ENCODE assay signal across 10 cellular contexts in genomic region chr7:50379082-50379481, GRCh38.
DNase-seq lines count a peak whose midpoint lies in the region; ATAC-seq, FAIRE-seq and TF ChIP-seq lines count a peak whose summit lies in the region.
"Had no signal": no experiment of that assay in that cellular context is flagged by ENCODE, and none has a peak within 500 bp of the region (broad histone marks: within the 10 kb centered on the region; RNA-seq: fewer than 3 reads in every experiment).

No MANE protein-coding gene starts in this region.

- H3K36me3 Mint-ChIP-seq in activated CD4-positive, alpha-beta T cell treated with anti-CD3 and anti-CD28 coated beads, Interleukin-2, amount 10 ng/mL, durations not matched to agents 24 days and 14 days (ENCODE audit: low read depth), result peaks cover 90% of the 10 kb centered on the region
- peaks cover 47 to 79% of the 10 kb centered on the region in 2 donors for H3K36me3 Mint-ChIP-seq in stimulated activated naive B cell treated with anti-CD40 and anti-IgM and Interleukin-4, amounts not matched to agents 10 μg/mL and 1 μg/mL and 100 μg/mL, for 72 hours

- POLR2A ChIA-PET in endothelial cell of umbilical vein (lab: Charles Lee), result no interaction called here

- H3K9me3 ChIP-seq in OCI-LY1 (ENCODE audit: low read length) (no peaks in the 10 kb centered on the region), endothelial cell of umbilical vein (replicated peaks; ENCODE audit: control insufficient read depth, insufficient read depth, low read length) (no peaks in the 10 kb centered on the region), mucosa of descending colon (no peaks in the 10 kb centered on the region), stomach (no peaks in the 10 kb centered on the region)

- H4K20me1 ChIP-seq in OCI-LY1 (ENCODE audit: insufficient read depth, low read length), result no peaks in the 10 kb centered on the region
- no peaks in the 10 kb centered on the region for H4K20me1 ChIP-seq in endothelial cell of umbilical vein (replicated peaks; ENCODE audit: control insufficient read depth, extremely low read depth, insufficient read depth, low read length)

- DNase-seq in activated CD4-positive, alpha-beta T cell treated with anti-CD3 and anti-CD28 coated beads, Interleukin-2, amount 10 ng/mL, durations not matched to agents 24 days and 14 days, result no peak
- DNase-seq in activated CD4-positive, alpha-beta T cell treated with anti-CD3 and anti-CD28 coated beads for 48 hours, result no peak
- DNase-seq in endothelial cell of umbilical vein (ENCODE audit: low read depth, low spot score) (no peak), mucosa of descending colon (no peak), RPMI8226 (no peak), stomach (no peak)
- DNase-seq in stimulated activated naive B cell treated with anti-CD40 and anti-IgM and Interleukin-4, amounts not matched to agents 10 μg/mL and 1 μg/mL and 100 μg/mL, for 72 hours, result no peak
- DNase-seq: GOT3 had no signal

- no peaks in the 10 kb centered on the region for H3K27me3 Mint-ChIP-seq in activated CD4-positive, alpha-beta T cell treated with anti-CD3 and anti-CD28 coated beads, Interleukin-2, amount 10 ng/mL, durations not matched to agents 24 days and 14 days
- H3K27me3 Mint-ChIP-seq in stimulated activated naive B cell treated with anti-CD40 and anti-IgM and Interleukin-4, amounts not matched to agents 10 μg/mL and 1 μg/mL and 100 μg/mL, for 72 hours, result no peaks in the 10 kb centered on the region

- dilution Hi-C loops in endothelial cell of umbilical vein (cut with MboI; ENCODE audit: extremely low pct_ligation_motif_present, low sequenced_read_pairs), result no loop called here

- no peak overlapping the region for H3K4me3 ChIP-seq in OCI-LY1 (ENCODE audit: low read depth, low read length, poor library complexity, severe bottlenecking)
- H3K4me3 ChIP-seq in endothelial cell of umbilical vein (replicated peaks in 1 of 3; ENCODE audit: insufficient read depth in 1 of 3, low read depth in 1 of 3, low read length in 3 of 3), result no peak overlapping the region
- H3K4me3 ChIP-seq in mucosa of descending colon, result no peak overlapping the region
- H3K4me3 ChIP-seq in stomach, result no peak overlapping the region

- intact Hi-C loops in activated CD4-positive, alpha-beta T cell treated with anti-CD3 and anti-CD28 coated beads, Interleukin-2, amount 10 ng/mL, durations not matched to agents 24 days and 14 days (cut with micrococcal nuclease), result no loop called here
- intact Hi-C loops in endothelial cell of umbilical vein (cut with micrococcal nuclease) (no loop called here), mucosa of descending colon (cut with DNase I, micrococcal nuclease) (no loop called here), stomach (cut with DNase I; ENCODE audit: low total_unique reads) (no loop called here)

- H3K27ac ChIP-seq in OCI-LY1 (ENCODE audit: low read depth, low read length, poor library complexity, severe bottlenecking), result peak overlapping the region; percentile 17
- no peak overlapping the region for H3K27ac ChIP-seq in endothelial cell of umbilical vein (ENCODE audit: insufficient read depth, low read depth, low read length)
- H3K27ac ChIP-seq in stomach, result no peak overlapping the region

- H2AFZ ChIP-seq in OCI-LY1 (ENCODE audit: low read length), result no peak overlapping the region
- H2AFZ ChIP-seq in endothelial cell of umbilical vein (ENCODE audit: low read depth, low read length), result peak overlapping the region; percentile 22

- H3K36me3 ChIP-seq in OCI-LY1 (ENCODE audit: insufficient read depth, low read length) (peaks cover 98% of the 10 kb centered on the region), endothelial cell of umbilical vein (ENCODE audit: control insufficient read depth in 2 of 2, extremely low read depth in 1 of 2, insufficient read depth in 2 of 2, low read length in 2 of 2) (no peaks in the 10 kb centered on the region), mucosa of descending colon (ENCODE audit: low read depth) (no peaks in the 10 kb centered on the region), stomach (peaks cover 0 to 22% (median 9%) of the 10 kb centered on the region in 4 donors)

- H3K9me3 Mint-ChIP-seq in activated CD4-positive, alpha-beta T cell treated with anti-CD3 and anti-CD28 coated beads, Interleukin-2, amount 10 ng/mL, durations not matched to agents 24 days and 14 days, result no peaks in the 10 kb centered on the region
- H3K9me3 Mint-ChIP-seq in stimulated activated naive B cell treated with anti-CD40 and anti-IgM and Interleukin-4, amounts not matched to agents 10 μg/mL and 1 μg/mL and 100 μg/mL, for 72 hours, result no peaks in the 10 kb centered on the region
- H3K9me3 Mint-ChIP-seq: nephron had no signal

- peak overlapping the region; percentile 69 for H3K27ac Mint-ChIP-seq in activated CD4-positive, alpha-beta T cell treated with anti-CD3 and anti-CD28 coated beads, Interleukin-2, amount 10 ng/mL, durations not matched to agents 24 days and 14 days
- H3K27ac Mint-ChIP-seq in stimulated activated naive B cell treated with anti-CD40 and anti-IgM and Interleukin-4, amounts not matched to agents 10 μg/mL and 1 μg/mL and 100 μg/mL, for 72 hours, result peak overlapping the region; percentile 88
- H3K27ac Mint-ChIP-seq: nephron had no signal

- H3F3A ChIP-seq in OCI-LY1 (ENCODE audit: insufficient read depth, low read length), result no peaks in the 10 kb centered on the region

- CTCF ChIA-PET in endothelial cell of umbilical vein (lab: Charles Lee), result no interaction called here

- peaks cover 60% of the 10 kb centered on the region for H3K4me1 Mint-ChIP-seq in activated CD4-positive, alpha-beta T cell treated with anti-CD3 and anti-CD28 coated beads, Interleukin-2, amount 10 ng/mL, durations not matched to agents 24 days and 14 days
- H3K4me1 Mint-ChIP-seq in stimulated activated naive B cell treated with anti-CD40 and anti-IgM and Interleukin-4, amounts not matched to agents 10 μg/mL and 1 μg/mL and 100 μg/mL, for 72 hours, result peaks cover 48 to 77% of the 10 kb centered on the region in 2 donors
- H3K4me1 Mint-ChIP-seq: nephron had no signal

- no peak for FAIRE-seq in endothelial cell of umbilical vein (lab: Jason Lieb, UNC)

- WGBS in stomach, 5 donors, result 43 to 56% (median 50%) methylated on average over 10 of the region's 10 CpGs

- H3K4me1 ChIP-seq in OCI-LY1 (ENCODE audit: insufficient read depth, low read length, severe bottlenecking), result no peaks in the 10 kb centered on the region
- H3K4me1 ChIP-seq in endothelial cell of umbilical vein (ENCODE audit: control insufficient read depth, extremely low read depth, insufficient read depth, low read length), result no peaks in the 10 kb centered on the region
- no peaks in the 10 kb centered on the region for H3K4me1 ChIP-seq in mucosa of descending colon (ENCODE audit: low read depth)
- H3K4me1 ChIP-seq in stomach, result peaks cover 0 to 10% (median 3%) of the 10 kb centered on the region in 4 donors

- no peak overlapping the region for H3K4me3 Mint-ChIP-seq in activated CD4-positive, alpha-beta T cell treated with anti-CD3 and anti-CD28 coated beads, Interleukin-2, amount 10 ng/mL, durations not matched to agents 24 days and 14 days
- H3K4me3 Mint-ChIP-seq in stimulated activated naive B cell treated with anti-CD40 and anti-IgM and Interleukin-4, amounts not matched to agents 10 μg/mL and 1 μg/mL and 100 μg/mL, for 72 hours, result peak overlapping the region in 1 of 2 donors; percentile 11
- H3K4me3 Mint-ChIP-seq: nephron had no signal

- H3K79me2 ChIP-seq in OCI-LY1 (ENCODE audit: insufficient read depth, low read length) (no peaks in the 10 kb centered on the region), endothelial cell of umbilical vein (ENCODE audit: control insufficient read depth, insufficient read depth, low read length) (no peaks in the 10 kb centered on the region)

- ATAC-seq in stimulated activated naive B cell treated with anti-CD40 and anti-IgM and Interleukin-4, amounts not matched to agents 10 μg/mL and 1 μg/mL and 100 μg/mL, for 72 hours (replicated peaks), result peak in 1 of 2 donors; percentile 25
- ATAC-seq in mucosa of descending colon, result no peak

- no peak for TF ChIP-seq POLR2A in endothelial cell of umbilical vein (IDR thresholded peaks at IDR 0.05; ENCODE audit: low read depth, low read length)
- no peak for TF ChIP-seq POLR2A in stomach (IDR thresholded peaks at IDR 0.05)

- H3K9me1 ChIP-seq in endothelial cell of umbilical vein (replicated peaks; ENCODE audit: control insufficient read depth, extremely low read depth, insufficient read depth, low read length), result no peaks in the 10 kb centered on the region

- no peaks in the 10 kb centered on the region for H3K9me2 ChIP-seq in OCI-LY1 (ENCODE audit: low read depth, low read length)

- H3K9ac ChIP-seq in OCI-LY1 (ENCODE audit: low read length) (no peak overlapping the region), endothelial cell of umbilical vein (replicated peaks; ENCODE audit: extremely low read depth, insufficient read depth, low read length) (no peak overlapping the region)

- H3K4me2 ChIP-seq in OCI-LY1 (ENCODE audit: low read length), result no peak overlapping the region
- H3K4me2 ChIP-seq in endothelial cell of umbilical vein (ENCODE audit: insufficient read depth, low read length), result no peak overlapping the region

- TF ChIP-seq EP300 in stomach (IDR thresholded peaks at IDR 0.05), result no peak

- no TSS peak for BruUV-seq in endothelial cell of umbilical vein (replicated peaks; lab: Mats Ljungman, UMichigan)

- no peak for TF ChIP-seq CTCF in OCI-LY1 (IDR thresholded peaks at IDR 0.05; ENCODE audit: low read length)
- no peak for TF ChIP-seq CTCF in endothelial cell of umbilical vein (IDR thresholded peaks at IDR 0.05; ENCODE audit: extremely low read depth in 1 of 2, insufficient read depth in 1 of 2, low read depth in 1 of 2, low read length in 2 of 2)
- TF ChIP-seq CTCF in mucosa of descending colon (IDR thresholded peaks at IDR 0.05), result no peak
- no peak for TF ChIP-seq CTCF in stomach (IDR thresholded peaks at IDR 0.05)

- H3K27me3 ChIP-seq in OCI-LY1 (ENCODE audit: insufficient read depth, low read length), result no peaks in the 10 kb centered on the region
- H3K27me3 ChIP-seq in endothelial cell of umbilical vein (ENCODE audit: control insufficient read depth in 2 of 2, insufficient read depth in 2 of 2, low read length in 2 of 2), result no peaks in the 10 kb centered on the region
- no peaks in the 10 kb centered on the region for H3K27me3 ChIP-seq in stomach

TF ChIP-seq in endothelial cell of umbilical vein, 7 proteins besides CTCF, POLR2A, EP300 and RAD21 (continues in another document):
- TF ChIP-seq POLR2AphosphoS5 (IDR thresholded peaks at IDR 0.05; ENCODE audit: insufficient read depth, low read depth, low read length) (no peak), GATA2 (IDR thresholded peaks at IDR 0.05; ENCODE audit: insufficient read depth, insufficient read length, low read depth, low read length) (no peak), JUN (IDR thresholded peaks at IDR 0.05; ENCODE audit: borderline replicate concordance, insufficient read depth, insufficient read length, low read depth) (no peak), FOS (IDR thresholded peaks at IDR 0.05; ENCODE audit: borderline replicate concordance, insufficient read depth, low read length) (no peak), MYC (IDR thresholded peaks at IDR 0.05; ENCODE audit: low read depth, low read length) (no peak), MAX (IDR thresholded peaks at IDR 0.05; ENCODE audit: insufficient read depth, insufficient read length) (no peak)
